ENCODE assay signal across 17 cellular contexts in the genomic region with DNA sequence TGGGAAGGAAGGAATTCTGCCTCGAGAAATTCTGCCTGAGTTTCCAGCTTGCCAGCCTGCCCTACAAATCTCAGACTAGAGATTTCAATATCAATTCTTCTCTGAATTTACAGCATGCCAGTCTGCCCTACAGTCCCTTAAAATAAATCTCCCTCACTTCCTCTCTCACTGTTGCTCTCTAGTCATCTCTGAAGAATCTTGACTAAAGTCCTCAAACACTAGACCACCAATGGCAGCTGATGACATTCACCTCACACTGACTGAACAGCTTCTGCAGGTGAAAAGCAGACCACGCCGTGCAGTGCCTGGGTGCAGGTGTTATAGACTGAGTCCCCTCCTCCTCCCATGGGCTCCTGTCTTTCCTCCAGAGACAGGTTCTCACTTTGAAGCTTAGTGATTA. TPM values are rescaled to one million over a fixed set of nuclear protein-coding genes. Genes with fewer than 3 reads are reported as not detected.
"Had no signal": no experiment of that assay in that cellular context is flagged by ENCODE, and none has a peak within 500 bp of the region (broad histone marks: within the 10 kb centered on the region; RNA-seq: fewer than 3 reads in every experiment).

No MANE protein-coding gene starts in this region.

- H3K4me3 ChIP-seq: dorsolateral prefrontal cortex, sigmoid colon had no signal

- ATAC-seq: activated CD8-positive, alpha-beta memory T cell treated with anti-CD3 and anti-CD28 coated beads, Interleukin-2, amount 10 ng/mL, durations not matched to agents 7 days and 5 days; activated naive CD8-positive, alpha-beta T cell treated with anti-CD3 and anti-CD28 coated beads, Interleukin-2, amount 50 U/mL, for 24 hours; SK-N-SH treated with all-trans-retinoic acid at 6 μM for 48 hours; stimulated activated effector memory CD8-positive, alpha-beta T cell treated with anti-CD3 and anti-CD28 coated beads, Interleukin-12 subunit alpha, Interleukin-12 subunit beta, amount 100 ng/mL, for 72 hours had no signal

- H3K27ac Mint-ChIP-seq: activated CD4-positive, alpha-beta memory T cell treated with anti-CD3 and anti-CD28 coated beads for 36 hours; activated CD8-positive, alpha-beta memory T cell treated with anti-CD3 and anti-CD28 coated beads, Interleukin-2, amount 10 ng/mL, durations not matched to agents 7 days and 5 days; activated naive CD4-positive, alpha-beta T cell treated with anti-CD3 and anti-CD28 coated beads for 36 hours; activated naive CD8-positive, alpha-beta T cell treated with anti-CD3 and anti-CD28 coated beads, Interleukin-2, amount 50 U/mL, for 24 hours; activated T-helper 2 cell treated with anti-CD3 and anti-CD28 coated beads, Interferon-gamma antibody, Interleukin-2, Interleukin-4, amounts not matched to agents 10 μg/mL and 5 μg/mL and 100 μg/mL, durations not matched to agents 14 hours and 24 hours and 36 hours; endodermal cell; stimulated activated effector memory CD8-positive, alpha-beta T cell treated with anti-CD3 and anti-CD28 coated beads, Interleukin-12 subunit alpha, Interleukin-12 subunit beta, amount 100 ng/mL, for 72 hours had no signal

- H3K27ac ChIP-seq: dorsolateral prefrontal cortex had no signal

- H3K27me3 ChIP-seq: dorsolateral prefrontal cortex, sigmoid colon had no signal

- H3K9me3 ChIP-seq: sigmoid colon had no signal

- H3K36me3 ChIP-seq: sigmoid colon had no signal

- H3K4me3 Mint-ChIP-seq: activated CD4-positive, alpha-beta memory T cell treated with anti-CD3 and anti-CD28 coated beads for 36 hours; activated CD8-positive, alpha-beta memory T cell treated with anti-CD3 and anti-CD28 coated beads, Interleukin-2, amount 10 ng/mL, durations not matched to agents 7 days and 5 days; activated naive CD4-positive, alpha-beta T cell treated with anti-CD3 and anti-CD28 coated beads for 36 hours; activated naive CD8-positive, alpha-beta T cell treated with anti-CD3 and anti-CD28 coated beads, Interleukin-2, amount 50 U/mL, for 24 hours; endodermal cell; stimulated activated effector memory CD8-positive, alpha-beta T cell treated with anti-CD3 and anti-CD28 coated beads, Interleukin-12 subunit alpha, Interleukin-12 subunit beta, amount 100 ng/mL, for 72 hours had no signal

- H3K36me3 Mint-ChIP-seq: activated CD4-positive, alpha-beta memory T cell treated with anti-CD3 and anti-CD28 coated beads for 36 hours; activated CD8-positive, alpha-beta memory T cell treated with anti-CD3 and anti-CD28 coated beads, Interleukin-2, amount 10 ng/mL, durations not matched to agents 7 days and 5 days; stimulated activated effector memory CD8-positive, alpha-beta T cell treated with anti-CD3 and anti-CD28 coated beads, Interleukin-12 subunit alpha, Interleukin-12 subunit beta, amount 100 ng/mL, for 72 hours had no signal

- DNase-seq: activated CD4-positive, alpha-beta memory T cell treated with anti-CD3 and anti-CD28 coated beads for 36 hours; activated CD8-positive, alpha-beta memory T cell treated with anti-CD3 and anti-CD28 coated beads, Interleukin-2, amount 10 ng/mL, durations not matched to agents 7 days and 5 days; activated naive CD4-positive, alpha-beta T cell treated with anti-CD3 and anti-CD28 coated beads for 36 hours; activated naive CD8-positive, alpha-beta T cell treated with anti-CD3 and anti-CD28 coated beads, Interleukin-2, amount 50 U/mL, for 24 hours; activated T-cell treated with anti-CD3 and anti-CD28 coated beads, Interleukin-2, amount 50 U/mL, for 1 hour; dorsolateral prefrontal cortex; endodermal cell; erythroblast; hypothalamus; mesendoderm; sigmoid colon; T-helper 1 cell; trophoblast cell had no signal

- H3K4me1 Mint-ChIP-seq: activated CD8-positive, alpha-beta memory T cell treated with anti-CD3 and anti-CD28 coated beads, Interleukin-2, amount 10 ng/mL, durations not matched to agents 7 days and 5 days; endodermal cell; stimulated activated effector memory CD8-positive, alpha-beta T cell treated with anti-CD3 and anti-CD28 coated beads, Interleukin-12 subunit alpha, Interleukin-12 subunit beta, amount 100 ng/mL, for 72 hours had no signal

- FAIRE-seq: astrocyte had no signal

RNA-seq across cellular contexts. Expression of a gene that starts 30.4 kb away (rescaled TPM):
- total RNA-seq: activated CD8-positive, alpha-beta memory T cell treated with anti-CD3 and anti-CD28 coated beads, Interleukin-2, amount 10 ng/mL, durations not matched to agents 7 days and 5 days had no signal
